In the genomic region with DNA sequence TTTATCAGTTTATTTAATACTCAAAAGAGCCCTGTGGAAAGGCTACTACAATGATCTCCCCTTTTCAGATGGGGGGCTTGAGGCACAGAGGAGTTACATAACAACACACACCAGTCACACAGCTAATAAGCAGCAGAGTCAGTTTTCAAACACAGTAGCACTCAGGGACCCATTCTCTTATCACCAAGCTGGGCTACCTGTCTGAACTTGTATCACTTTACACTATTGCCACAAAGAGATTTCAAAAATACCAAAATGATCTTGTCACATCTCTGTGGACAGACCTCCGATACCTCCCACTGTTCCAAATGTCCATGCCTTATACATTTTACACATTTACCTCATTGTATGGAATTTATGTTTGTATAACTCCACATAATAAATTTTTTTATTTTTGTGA, we compare ENCODE assay signal across 22 cellular contexts. TPM values are rescaled to one million over a fixed set of nuclear protein-coding genes. Genes with fewer than 3 reads are reported as not detected.
"Had no signal": no experiment of that assay in that cellular context is flagged by ENCODE, and none has a peak within 500 bp of the region (broad histone marks: within the 10 kb centered on the region; RNA-seq: fewer than 3 reads in every experiment).

No MANE protein-coding gene starts in this region.

- H3K27ac ChIP-seq: HL-60, SJSA1, SK-N-MC had no signal

- DNase-seq: KBM-7, MG63, NCI-H1092, NCI-H1105 treated with DMSO at 0.1 percent for 48 hours, NCI-H1417 treated with DMSO at 0.1 percent for 48 hours, NCI-H146, NCI-H1694 treated with DMSO at 0.1 percent for 48 hours, NCI-H1930, NCI-H2081, NCI-H2171, NCI-H226, NCI-H446, NCI-H510A, NCI-H524 treated with DMSO at 0.1 percent for 48 hours, NCI-H69, NCI-H774, Right ventricle myocardium superior, RPMI8226, SIG-M5 had no signal

- H3K4me3 ChIP-seq: MG63, SJSA1, SK-N-MC had no signal

- H3K9me3 ChIP-seq: MG63, SJSA1 had no signal

- H3K36me3 ChIP-seq: MG63, SJSA1 had no signal

- H3K27me3 ChIP-seq: SJSA1 had no signal

RNA-seq across cellular contexts. Expression of a gene that starts 55.6 kb away (rescaled TPM):
- total RNA-seq: SJSA1 had no signal
